9 cellular contexts compared by ENCODE assay signal in genomic region chr21:15732996-15733329, GRCh38. TPM values are rescaled to one million over a fixed set of nuclear protein-coding genes. Genes with fewer than 3 reads are reported as not detected.
DNase-seq lines count a peak whose midpoint lies in the region; ATAC-seq, FAIRE-seq and TF ChIP-seq lines count a peak whose summit lies in the region.
"Had no signal": no experiment of that assay in that cellular context is flagged by ENCODE, and none has a peak within 500 bp of the region (broad histone marks: within the 10 kb centered on the region; RNA-seq: fewer than 3 reads in every experiment).

No MANE protein-coding gene starts in this region.

- peak overlapping the region; percentile 97 for H3K4me2 ChIP-seq in GM23248 (ENCODE audit: unreplicated experiment)
- H3K4me2 ChIP-seq in OCI-LY3 (ENCODE audit: low read length) = peak overlapping the region; percentile 85
- H3K4me2 ChIP-seq in H1 (ENCODE audit: insufficient read depth in 1 of 2, low read depth in 2 of 2, low read length in 2 of 2) = peak overlapping the region; percentile 49 to 85; a peak in 3 of 4 replicates

- no peak for TF ChIP-seq RAD21 in H1 (IDR thresholded peaks at IDR 0.05 in 1 of 2, conservative IDR thresholded peaks at IDR 0.05 in 1 of 2; ENCODE audit: low read depth in 2 of 2, low read length in 2 of 2)

- intact Hi-C loops in gastrocnemius medialis (cut with DNase I; ENCODE audit: low total_unique reads) = loop anchor here (5.0 to 10.0 kb wide), 2 partner anchors 608 to 689 kb away; no protein-coding TSS in a partner anchor

- H4K20me1 ChIP-seq in GM23248 (ENCODE audit: insufficient read depth) (no peaks in the 10 kb centered on the region), OCI-LY3 (ENCODE audit: insufficient read depth, low read length) (peaks cover 8% of the 10 kb centered on the region; the same call in 1 of the 2 replicates), H1 (replicated peaks in 1 of 2; ENCODE audit: control insufficient read depth in 1 of 2, insufficient read depth in 2 of 2, low read length in 2 of 2) (peaks cover 2 to 3% of the 10 kb centered on the region in 2 experiments)

- H3K79me2 ChIP-seq in GM23248 (ENCODE audit: insufficient read depth) (peaks cover 71% of the 10 kb centered on the region), OCI-LY3 (ENCODE audit: low read length) (peaks cover 74% of the 10 kb centered on the region), H1 (ENCODE audit: control insufficient read depth in 1 of 2, insufficient read depth in 2 of 2, low read length in 2 of 2) (peaks cover 31 to 76% of the 10 kb centered on the region in 2 experiments)

- peaks cover 21% of the 10 kb centered on the region for H3F3A ChIP-seq in GM23248 (ENCODE audit: insufficient read depth)

- H3K9me3 ChIP-seq in GM23248 (ENCODE audit: low read depth) = no peaks in the 10 kb centered on the region
- H3K9me3 ChIP-seq in OCI-LY3 (ENCODE audit: insufficient read depth, low read length) = no peaks in the 10 kb centered on the region
- H3K9me3 ChIP-seq in H1 (ENCODE audit: insufficient read depth in 2 of 2, low read depth in 1 of 2, low read length in 1 of 2) = no peaks in the 10 kb centered on the region
- H3K9me3 ChIP-seq in gastrocnemius medialis = no peaks in the 10 kb centered on the region

- no peak for FAIRE-seq in H1 (lab: Jason Lieb, UNC)

- no peak overlapping the region for H2AK5ac ChIP-seq in H1 (ENCODE audit: low read depth, low read length)

- ATAC-seq in gastrocnemius medialis (no peak), HG02938 (IDR thresholded peaks at IDR 0.05; ENCODE audit: unreplicated experiment) (no peak)

- no peak overlapping the region for H2BK12ac ChIP-seq in H1 (ENCODE audit: low read depth, low read length)

- POLR2A ChIA-PET in H1 (lab: Charles Lee; ENCODE audit: partially characterized antibody) = interaction anchor here (0.8 to 1.2 kb wide), 2 partner anchors 9 to 10 kb away, joined by 3 read pairs; no protein-coding TSS in a partner anchor

- no peaks in the 10 kb centered on the region; the same call in 1 of the 2 replicates for H3K79me1 ChIP-seq in H1 (ENCODE audit: low read depth, low read length)

- CTCF ChIA-PET in H1 (lab: Charles Lee; ENCODE audit: partially characterized antibody) = interaction anchor here (1.1 kb wide), 1 partner anchor 16 kb away, joined by 3 read pairs; no protein-coding TSS in a partner anchor

- peaks cover 17% of the 10 kb centered on the region for H3K4me1 ChIP-seq in GM23248 (ENCODE audit: insufficient read depth)
- H3K4me1 ChIP-seq in OCI-LY3 (ENCODE audit: low read length) = peaks cover 13% of the 10 kb centered on the region
- H3K4me1 ChIP-seq in H1 (replicated peaks in 1 of 4; ENCODE audit: control insufficient read depth in 3 of 4, insufficient read depth in 4 of 4, low read length in 3 of 4) = peaks cover 0 to 3% (median 1%) of the 10 kb centered on the region in 4 experiments; a peak in 2 of 7 replicates
- H3K4me1 ChIP-seq in gastrocnemius medialis = peaks cover 41 to 49% of the 10 kb centered on the region in 2 donors

- DNase-seq in GM23248 (no peak), H1 (ENCODE audit: low read depth in 1 of 2, low spot score in 2 of 2) (no peak), gastrocnemius medialis (no peak), NCI-H82 (lab: John Stamatoyannopoulos, UW) (no peak), iPS-NIHi11 (ENCODE audit: low spot score) (no peak), NCI-H2227 (lab: John Stamatoyannopoulos, UW; ENCODE audit: unreplicated experiment) (no peak)
- DNase-seq: NCI-H1105 had no signal

- H3K9ac ChIP-seq in GM23248 (no peak overlapping the region), OCI-LY3 (ENCODE audit: low read length) (peak overlapping the region; percentile 9; the same call in 1 of the 2 replicates), H1 (replicated peaks in 1 of 4; ENCODE audit: extremely low read depth in 1 of 4, low read depth in 3 of 4, low read length in 3 of 4) (no peak overlapping the region)

- H4K5ac ChIP-seq in H1 (ENCODE audit: insufficient read length, low read depth, low read length) = no peak overlapping the region

- no peak overlapping the region for H4K8ac ChIP-seq in H1 (ENCODE audit: extremely low read depth, insufficient read depth, low read length)

- no peak overlapping the region for H4K91ac ChIP-seq in H1 (replicated peaks; ENCODE audit: insufficient read length, low read length)

- H3K36me3 ChIP-seq in GM23248 (ENCODE audit: low read depth) (no peaks in the 10 kb centered on the region), OCI-LY3 (replicated peaks; ENCODE audit: low read depth, low read length) (no peaks in the 10 kb centered on the region), H1 (ENCODE audit: control insufficient read depth in 2 of 4, insufficient read depth in 4 of 4, low read length in 3 of 4) (no peaks in the 10 kb centered on the region), gastrocnemius medialis (no peaks in the 10 kb centered on the region)

- no peak overlapping the region for H2BK120ac ChIP-seq in H1 (replicated peaks; ENCODE audit: low read depth, low read length)

- H3K9me2 ChIP-seq in GM23248 (ENCODE audit: insufficient read depth) = no peaks in the 10 kb centered on the region

- in situ Hi-C loops in GM23248 (cut with MboI) (no loop called here), gastrocnemius medialis (cut with MboI; ENCODE audit: low sequenced_read_pairs in 4 of 4) (loop anchor here in 3 of 4 donors (5.0 to 10.0 kb wide), 2 partner anchors 92 to 94 kb away; no protein-coding TSS in a partner anchor)

- no peaks in the 10 kb centered on the region; the same call in 1 of the 2 replicates for H3K23me2 ChIP-seq in H1 (ENCODE audit: low read depth, low read length)

- H3K4me3 ChIP-seq in GM23248 (no peak overlapping the region), OCI-LY3 (ENCODE audit: low read length) (peak overlapping the region; percentile 69), H1 (ENCODE audit: extremely low read depth in 1 of 4, insufficient read depth in 2 of 4, low read depth in 3 of 4, low read length in 4 of 4) (peak overlapping the region in 3 of 4 experiments; percentile 7 to 94 (median 10); a peak in 2 of 8 replicates), gastrocnemius medialis (peak overlapping the region; percentile 60 to 83 (median 74))

- no peak overlapping the region for H2BK5ac ChIP-seq in H1 (ENCODE audit: low read depth, low read length)

- TF ChIP-seq POLR2A in H1 (IDR thresholded peaks at IDR 0.05; ENCODE audit: control extremely low read depth in 1 of 2, low read depth in 2 of 2, low read length in 2 of 2) (no peak), gastrocnemius medialis (IDR thresholded peaks at IDR 0.05) (no peak)

- no peak overlapping the region for H3K14ac ChIP-seq in H1 (ENCODE audit: insufficient read length)

- H3K18ac ChIP-seq in H1 (ENCODE audit: extremely low read depth, low read length) = no peak overlapping the region

- no peak overlapping the region for H3K56ac ChIP-seq in H1 (replicated peaks; ENCODE audit: insufficient read length, low read depth, low read length)

- H2BK20ac ChIP-seq in H1 (ENCODE audit: low read length) = no peak overlapping the region

- no peaks in the 10 kb centered on the region for H3K27me3 ChIP-seq in GM23248 (replicated peaks; ENCODE audit: insufficient read depth)
- peaks cover 3% of the 10 kb centered on the region; the same call in 1 of the 2 replicates for H3K27me3 ChIP-seq in OCI-LY3 (ENCODE audit: low read depth, low read length)
- H3K27me3 ChIP-seq in H1 (replicated peaks in 1 of 4; ENCODE audit: control insufficient read depth in 3 of 4, extremely low read depth in 1 of 4, insufficient read depth in 3 of 4, low read length in 3 of 4) = no peaks in the 10 kb centered on the region
- no peaks in the 10 kb centered on the region for H3K27me3 ChIP-seq in gastrocnemius medialis

- TF ChIP-seq CTCF in OCI-LY3 (IDR thresholded peaks at IDR 0.05; ENCODE audit: low read depth, low read length) = no peak
- no peak for TF ChIP-seq CTCF in H1 (IDR thresholded peaks at IDR 0.05; ENCODE audit: control extremely low read depth in 1 of 3, insufficient read depth in 1 of 3, low read depth in 1 of 3, low read length in 3 of 3)
- TF ChIP-seq CTCF in gastrocnemius medialis (IDR thresholded peaks at IDR 0.05 in 4 of 5, conservative IDR thresholded peaks at IDR 0.05 in 1 of 5) = no peak

- H2AFZ ChIP-seq in GM23248 (no peak overlapping the region), OCI-LY3 (ENCODE audit: low read depth, low read length) (no peak overlapping the region), H1 (ENCODE audit: low read length) (no peak overlapping the region)

- no peak for TF ChIP-seq EP300 in H1 (IDR thresholded peaks at IDR 0.05; ENCODE audit: borderline replicate concordance in 1 of 2, low read depth in 2 of 2, low read length in 2 of 2)

- no peak overlapping the region for H3K4ac ChIP-seq in H1 (replicated peaks; ENCODE audit: insufficient read length, low read depth, low read length)

- H2BK15ac ChIP-seq in H1 (ENCODE audit: low read length) = no peak overlapping the region

- 67 to 69% methylated on average over 3 of the region's 3 CpGs for WGBS in GM23248 (ENCODE audit: low coverage in 1 of 2, low lambda C conversion rate in 2 of 2, missing lambda C conversion rate in 2 of 2), 2 experiments
- WGBS in H1 (ENCODE audit: extremely low coverage in 1 of 2, insufficient coverage in 1 of 2, insufficient read length in 1 of 2, insufficient replicate concordance in 2 of 2, low coverage in 1 of 2, low lambda C conversion rate in 2 of 2, missing lambda C conversion rate in 1 of 2), 2 experiments = 38% methylated on average over 3 of the region's 3 CpGs; no CpG with 5 or more reads in 1 of the 2 experiments

- no peak overlapping the region for H3K23ac ChIP-seq in H1 (ENCODE audit: insufficient read length)

- H3K27ac ChIP-seq in GM23248 (no peak overlapping the region), OCI-LY3 (ENCODE audit: low read length) (0 out of 2 replicates have a peak overlapping the region, but pooled peaks have one; percentile 24), H1 (ENCODE audit: low read depth, low read length) (no peak overlapping the region), gastrocnemius medialis (peak overlapping the region; percentile 92 to 95 (median 94))

TF ChIP-seq in H1, 55 proteins besides CTCF, POLR2A, EP300 and RAD21 (continues in another document):
- no peak for TF ChIP-seq SP2 (IDR thresholded peaks at IDR 0.05; ENCODE audit: low read length)
- TF ChIP-seq CBX8 (IDR thresholded peaks at IDR 0.05; ENCODE audit: borderline replicate concordance, low read depth, low read length) = no peak

RNA-seq across cellular contexts. Expression of gene USP25, which starts 3.2 kb away (rescaled TPM):
- 36.0 and 41.5 TPM in 2 replicates for total RNA-seq in GM23248 (2014; rRNA removed; shearing (Covaris generic))
- polyA plus RNA-seq in GM23248 (2016; fragmentation: Nextera tagmentation; extraction: Ambion mirVana) = 5.8 and 8.0 TPM in 2 replicates
- 43.6 and 48.1 TPM in 2 replicates for total RNA-seq in H1 (2021; fragmentation: NEBNext Ultra II Directional; extraction: Animal tissue kit (Norgen Biotek cat#: 25700))
- polyA plus RNA-seq in H1 (2011; rRNA removed) = 7.0 and 11.2 TPM in 2 replicates
- 13.1 TPM for polyA plus RNA-seq in H1 (2011; cell fraction: cytosol; rRNA removed)
- 14.8 TPM for polyA plus RNA-seq in H1 (2011; cell fraction: nucleus; rRNA removed)
- 17.4 to 29.7 TPM (median 23.4 TPM) in 4 replicates for polyA plus RNA-seq in H1 (2012, experiment 1 of 2)
- polyA plus RNA-seq in H1 (2012, experiment 2 of 2) = 1.4 TPM
- polyA plus RNA-seq in H1 (2013, experiment 1 of 2) = 24.4 TPM
- 23.8 TPM for polyA plus RNA-seq in H1 (2013, experiment 2 of 2)
- polyA minus RNA-seq in H1 (2011; rRNA and poly(A)+ RNA removed) = 54.0 and 89.9 TPM in 2 replicates
- polyA minus RNA-seq in H1 (2011; cell fraction: cytosol; rRNA and poly(A)+ RNA removed) = 28.2 TPM
- 170 TPM for polyA minus RNA-seq in H1 (2011; cell fraction: nucleus; rRNA and poly(A)+ RNA removed)
- 100 to 1,000 TPM in 3 of 4 donors, 10 to 100 TPM in 1; 99.4 to 130 (median 107) TPM for total RNA-seq in gastrocnemius medialis

Comparison
In these comparisons a context has a peak if more than half of its experiments do, and no peak if none do; other contexts are left out.
1. H3K27ac ChIP-seq: peak in OCI-LY3 (single experiment) and gastrocnemius medialis (4 of 4); none in GM23248 (single experiment) and H1 (single experiment).
2. Peak in every context shown above with its lines, with median percentiles within 50 percentile points of each other: H3K4me2 ChIP-seq.